8 cellular contexts compared by ENCODE assay signal in the genomic region with DNA sequence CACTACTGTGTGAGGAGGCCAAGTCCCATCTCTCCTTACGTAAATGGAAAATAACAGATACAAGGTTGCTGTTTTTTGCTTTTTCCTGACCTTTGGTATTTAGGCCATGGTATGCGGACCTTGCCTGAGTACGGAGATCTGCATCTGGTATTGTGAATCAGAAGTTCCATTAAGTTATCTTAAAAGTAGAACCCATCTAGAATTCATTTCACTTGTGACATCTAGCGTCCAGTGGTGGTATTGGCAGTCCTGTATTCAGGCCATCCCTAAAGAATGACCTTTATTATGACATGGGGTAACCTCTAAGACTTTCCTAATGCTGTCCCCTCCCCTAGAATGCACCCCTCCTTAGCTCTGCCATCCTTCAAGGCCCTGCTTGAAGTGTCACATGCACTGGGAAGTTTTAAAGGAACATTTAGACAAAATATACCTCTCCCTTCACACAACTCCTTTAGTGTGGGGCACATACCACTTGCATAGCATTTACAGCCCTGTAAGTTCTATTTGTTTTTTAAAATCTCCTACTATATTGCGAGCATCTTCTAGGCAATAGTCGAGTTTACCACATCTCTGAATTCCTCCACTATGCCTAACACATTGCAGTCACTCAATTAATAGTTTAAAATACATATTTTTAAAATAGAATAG. TPM values are rescaled to one million over a fixed set of nuclear protein-coding genes. Genes with fewer than 3 reads are reported as not detected.
A peak's percentile ranks its signal among the peaks of the same experiment; 100 is the strongest.
DNase-seq lines count a peak whose midpoint lies in the region; ATAC-seq, FAIRE-seq and TF ChIP-seq lines count a peak whose summit lies in the region.

No MANE protein-coding gene starts in this region.

- TF ChIP-seq POLR2A in testis (IDR thresholded peaks at IDR 0.05): no peak

- no peak for DNase-seq in AG09319 (ENCODE audit: extremely low read depth, low read depth)
- peak; percentile 14 for DNase-seq in GM18507 (ENCODE audit: extremely low spot score, insufficient read length, low read depth)
- peak; percentile 43 for DNase-seq in activated T-cell treated with anti-CD3 and anti-CD28 coated beads for 1 hour (ENCODE audit: low read depth)
- peak; percentile 73 for DNase-seq in fibroblast of gingiva (ENCODE audit: low read depth)
- DNase-seq in neural progenitor cell (ENCODE audit: low spot score): peak; percentile 64
- DNase-seq in testis: peak; percentile 64

- H3K27ac Mint-ChIP-seq in neural progenitor cell: no peak overlapping the region

- H4K20me1 ChIP-seq in OCI-LY3 (ENCODE audit: insufficient read depth, low read length): no peaks in the 10 kb centered on the region
- peaks cover 12% of the 10 kb centered on the region for H4K20me1 ChIP-seq in neural progenitor cell (ENCODE audit: low read depth)

- peaks cover 2% of the 10 kb centered on the region for H3K27me3 Mint-ChIP-seq in neural progenitor cell (ENCODE audit: insufficient read depth, low read depth)

- H3K9ac ChIP-seq in OCI-LY3 (ENCODE audit: low read length) (no peak overlapping the region), neural progenitor cell (no peak overlapping the region)

- peaks cover 24% of the 10 kb centered on the region for H3K27me3 ChIP-seq in OCI-LY3 (ENCODE audit: low read depth, low read length)
- H3K27me3 ChIP-seq in neural progenitor cell: peaks cover 32% of the 10 kb centered on the region
- H3K27me3 ChIP-seq in testis: no peaks in the 10 kb centered on the region

- H3K4me3 Mint-ChIP-seq in neural progenitor cell: no peak overlapping the region

- FAIRE-seq in GM18507 (lab: Jason Lieb, UNC): peak; percentile 76

- H2AFZ ChIP-seq in OCI-LY3 (ENCODE audit: low read depth, low read length): no peak overlapping the region
- no peak overlapping the region for H2AFZ ChIP-seq in neural progenitor cell (replicated peaks)

- H3K36me3 Mint-ChIP-seq in neural progenitor cell: peaks cover 2% of the 10 kb centered on the region

- 21 to 28% methylated on average over 6 of the region's 6 CpGs for WGBS in testis, 2 donors

- H3K27ac ChIP-seq in OCI-LY3 (ENCODE audit: low read length) (no peak overlapping the region), neural progenitor cell (no peak overlapping the region), testis (no peak overlapping the region)

- ATAC-seq in HG03108 (IDR thresholded peaks at IDR 0.05; ENCODE audit: unreplicated experiment): peak; percentile 34

- H3K4me1 ChIP-seq in OCI-LY3 (ENCODE audit: low read length): peaks cover 24% of the 10 kb centered on the region
- H3K4me1 ChIP-seq in neural progenitor cell: no peaks in the 10 kb centered on the region
- no peaks in the 10 kb centered on the region for H3K4me1 ChIP-seq in testis

- H3F3A ChIP-seq in neural progenitor cell (ENCODE audit: low read depth): no peaks in the 10 kb centered on the region

- no peaks in the 10 kb centered on the region for H3K9me3 Mint-ChIP-seq in neural progenitor cell

- H3K4me2 ChIP-seq in OCI-LY3 (ENCODE audit: low read length) (peak overlapping the region; percentile 59), neural progenitor cell (no peak overlapping the region)

- peaks cover 11% of the 10 kb centered on the region for H3K4me1 Mint-ChIP-seq in neural progenitor cell

- H3K9me3 ChIP-seq in OCI-LY3 (ENCODE audit: insufficient read depth, low read length) (no peaks in the 10 kb centered on the region), neural progenitor cell (ENCODE audit: low read depth) (no peaks in the 10 kb centered on the region), testis (no peaks in the 10 kb centered on the region)

- intact Hi-C loops in testis (cut with DNase I; ENCODE audit: low total_unique reads): no loop called here

- TF ChIP-seq CTCF in AG09319 (IDR thresholded peaks at IDR 0.05; ENCODE audit: low read depth, low read length) (peak; percentile 83), OCI-LY3 (IDR thresholded peaks at IDR 0.05; ENCODE audit: low read depth, low read length) (peak; percentile 76), neural progenitor cell (IDR thresholded peaks at IDR 0.05) (peak; percentile 80), testis (IDR thresholded peaks at IDR 0.05) (peak; percentile 43 to 83 (median 70))

- H3K4me3 ChIP-seq in OCI-LY3 (ENCODE audit: low read length) (peak overlapping the region; percentile 16; the same call in 1 of the 2 replicates), neural progenitor cell (no peak overlapping the region), testis (no peak overlapping the region)

- peaks cover 31% of the 10 kb centered on the region for H3K79me2 ChIP-seq in OCI-LY3 (ENCODE audit: low read length)
- H3K79me2 ChIP-seq in neural progenitor cell (ENCODE audit: low read depth): peaks cover 30% of the 10 kb centered on the region

- H3K36me3 ChIP-seq in OCI-LY3 (replicated peaks; ENCODE audit: low read depth, low read length): no peaks in the 10 kb centered on the region
- H3K36me3 ChIP-seq in neural progenitor cell: no peaks in the 10 kb centered on the region
- no peaks in the 10 kb centered on the region for H3K36me3 ChIP-seq in testis (ENCODE audit: low read depth, missing control alignments)

RNA-seq across cellular contexts. Expression of a gene that starts 1.9 kb away (rescaled TPM):
- total RNA-seq in neural progenitor cell (ENCODE audit: low replicate concordance) (91.4 and 151 TPM in 2 replicates), testis (10 to 100 TPM; 28.3 to 52.6 TPM)
- polyA plus RNA-seq in testis (ENCODE audit: insufficient read depth, low read depth, low replicate concordance): 36.8 TPM

RNA-seq across cellular contexts. Expression of a gene that starts 55.4 kb away (rescaled TPM):
- total RNA-seq in neural progenitor cell (ENCODE audit: low replicate concordance): 1.1 and 1.7 TPM in 2 replicates
- 1 to 10 TPM; 6.8 to 8.9 TPM for total RNA-seq in testis
- polyA plus RNA-seq in testis (ENCODE audit: insufficient read depth, low read depth, low replicate concordance): 7.3 TPM
